In genomic region chr4:89906316-89906715, GRCh38 we compare ENCODE assay signal across 19 cellular contexts. TPM values are rescaled to one million over a fixed set of nuclear protein-coding genes. Genes with fewer than 3 reads are reported as not detected.
"Had no signal": no experiment of that assay in that cellular context is flagged by ENCODE, and none has a peak within 500 bp of the region (broad histone marks: within the 10 kb centered on the region; RNA-seq: fewer than 3 reads in every experiment).

No MANE protein-coding gene starts in this region.

- H3K36me3 Mint-ChIP-seq: activated naive CD8-positive, alpha-beta T cell treated with anti-CD3 and anti-CD28 coated beads, Interleukin-2, amount 10 ng/mL, durations not matched to agents 7 days and 5 days had no signal

- H3K4me3 ChIP-seq: adrenal gland, breast epithelium, SJSA1 had no signal

- FAIRE-seq: RCC 7860 had no signal

- H3K27me3 ChIP-seq: breast epithelium, SJSA1 had no signal

- H3K9me3 ChIP-seq: adrenal gland, breast epithelium, SJSA1 had no signal

- H3K27ac Mint-ChIP-seq: activated CD8-positive, alpha-beta T cell treated with anti-CD3 and anti-CD28 coated beads, Interleukin-2, amount 10 ng/mL, durations not matched to agents 7 days and 5 days; activated naive CD8-positive, alpha-beta T cell treated with anti-CD3 and anti-CD28 coated beads, Interleukin-2, amount 10 ng/mL, durations not matched to agents 7 days and 5 days; T-helper 1 cell treated with Interleukin-12 subunit alpha and Interleukin-12 subunit beta and Interleukin-4 antibody, amounts not matched to agents 30 μg/mL and 1 μg/mL, for 36 hours had no signal

- H3K27ac ChIP-seq: adrenal gland, breast epithelium, SJSA1 had no signal

- H3K4me3 Mint-ChIP-seq: activated CD8-positive, alpha-beta T cell treated with anti-CD3 and anti-CD28 coated beads, Interleukin-2, amount 10 ng/mL, durations not matched to agents 7 days and 5 days; activated naive CD8-positive, alpha-beta T cell treated with anti-CD3 and anti-CD28 coated beads, Interleukin-2, amount 10 ng/mL, durations not matched to agents 7 days and 5 days; T-helper 1 cell treated with Interleukin-12 subunit alpha and Interleukin-12 subunit beta and Interleukin-4 antibody, amounts not matched to agents 30 μg/mL and 1 μg/mL, for 36 hours had no signal

- ATAC-seq: activated CD8-positive, alpha-beta T cell treated with anti-CD3 and anti-CD28 coated beads, Interleukin-2, amount 10 ng/mL, durations not matched to agents 7 days and 5 days; PC-3 had no signal

- H3K9me3 Mint-ChIP-seq: activated naive CD8-positive, alpha-beta T cell treated with anti-CD3 and anti-CD28 coated beads, Interleukin-2, amount 10 ng/mL, durations not matched to agents 7 days and 5 days; T-helper 1 cell treated with Interleukin-12 subunit alpha and Interleukin-12 subunit beta and Interleukin-4 antibody, amounts not matched to agents 30 μg/mL and 1 μg/mL, for 36 hours had no signal

- H3K36me3 ChIP-seq: adrenal gland, breast epithelium, SJSA1 had no signal

- DNase-seq: activated CD4-positive, alpha-beta T cell treated with anti-CD3 and anti-CD28 coated beads for 4 hours; activated CD8-positive, alpha-beta memory T cell treated with anti-CD3 and anti-CD28 coated beads, Interleukin-2, amount 50 U/mL, for 48 hours; activated CD8-positive, alpha-beta T cell treated with anti-CD3 and anti-CD28 coated beads, Interleukin-2, amount 10 ng/mL, durations not matched to agents 7 days and 5 days; activated naive CD4-positive, alpha-beta T cell treated with anti-CD3 and anti-CD28 coated beads, Interleukin-2, amount 50 U/mL, for 16 hours; activated naive CD8-positive, alpha-beta T cell treated with anti-CD3 and anti-CD28 coated beads, Interleukin-2, amount 10 ng/mL, durations not matched to agents 7 days and 5 days; activated T-cell treated with anti-CD3 and anti-CD28 coated beads, Interleukin-2, amount 50 U/mL, for 1 hour; adrenal gland; anterior cingulate cortex; NCI-H1048; NCI-H2107; NCI-H345; NCI-H510A; NCI-H526 treated with DMSO at 0.1 percent for 48 hours; PC-3; SHP77 had no signal

- H3K4me1 ChIP-seq: breast epithelium, SJSA1 had no signal

RNA-seq across cellular contexts. Expression of gene MMRN1, which starts 11.7 kb away (rescaled TPM):
- total RNA-seq: SJSA1 had no signal
